11 cellular contexts compared by ENCODE assay signal in the genomic region with DNA sequence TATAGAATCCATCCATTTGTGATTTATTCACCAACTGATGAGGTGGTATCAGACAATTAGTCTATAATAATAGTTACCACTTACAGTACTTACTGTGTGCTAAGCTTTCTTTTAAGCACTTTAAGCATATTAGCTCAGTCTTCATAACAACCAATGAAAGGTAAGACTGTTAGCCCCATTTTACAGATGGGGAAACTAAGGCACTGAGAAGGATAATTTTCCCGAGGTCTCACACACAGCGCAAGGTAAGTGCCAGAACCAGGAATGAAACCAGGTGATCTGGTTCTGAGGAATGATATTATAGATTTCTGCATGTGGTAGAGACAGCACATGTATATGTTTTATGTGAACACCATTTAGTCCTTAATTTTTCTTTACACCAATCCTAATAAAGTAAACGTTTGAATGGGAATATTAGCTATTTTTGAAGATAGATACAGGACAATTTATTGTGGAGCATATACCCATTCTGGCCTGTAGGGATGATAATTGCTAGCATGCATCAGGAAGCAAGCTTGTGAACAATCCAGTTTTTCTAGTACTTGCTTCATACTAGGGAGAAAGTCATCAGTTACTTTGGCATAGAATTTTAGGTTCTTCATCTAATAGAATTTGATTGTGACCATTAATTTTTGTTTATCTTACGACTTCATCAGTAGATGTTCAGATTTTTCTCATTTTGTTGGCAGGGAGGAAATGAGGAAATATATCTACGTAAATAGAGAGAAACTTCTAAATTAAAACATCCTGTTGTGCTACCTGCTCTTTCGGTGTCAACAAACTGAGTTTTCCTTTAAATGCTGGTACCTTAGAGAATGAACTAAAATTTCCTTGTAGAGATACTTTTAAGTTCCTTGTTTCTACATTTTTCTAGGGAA. TPM values are rescaled to one million over a fixed set of nuclear protein-coding genes. Genes with fewer than 3 reads are reported as not detected.
DNase-seq lines count a peak whose midpoint lies in the region; ATAC-seq and TF ChIP-seq lines count a peak whose summit lies in the region.
"Had no signal": no experiment of that assay in that cellular context is flagged by ENCODE, and none has a peak within 500 bp of the region (broad histone marks: within the 10 kb centered on the region; RNA-seq: fewer than 3 reads in every experiment).

No MANE protein-coding gene starts in this region.

- peak; percentile 51 for TF ChIP-seq CTCF in RWPE2 (IDR thresholded peaks at IDR 0.05; ENCODE audit: poor library complexity, severe bottlenecking)
- peak; percentile 31 for TF ChIP-seq CTCF in epithelial cell of proximal tubule (conservative IDR thresholded peaks at IDR 0.05; ENCODE audit: low read depth, low read length)
- TF ChIP-seq CTCF in spleen (IDR thresholded peaks at IDR 0.05 in 8 of 11, conservative IDR thresholded peaks at IDR 0.05 in 3 of 11), result peak in 6 of 11 experiments; percentile 5 to 37 (median 34)
- peak in 1 of 2 experiments; percentile 9 for TF ChIP-seq CTCF in tibial artery (IDR thresholded peaks at IDR 0.05)

- POLR2A ChIA-PET in HEK293T (lab: Yijun Ruan, JAX), result interaction anchor here (1.3 kb wide), 1 partner anchor 19 kb away, joined by 3 read pairs; no protein-coding TSS in a partner anchor

- ATAC-seq in RWPE2 (ENCODE audit: low read depth), result no peak
- ATAC-seq: left ventricle myocardium superior had no signal

- intact Hi-C loops in spleen (cut with DNase I; ENCODE audit: low total_unique reads) (no loop called here), tibial artery (cut with DNase I; ENCODE audit: low total_unique reads) (loop anchor here (5.0 to 10.0 kb wide), 4 partner anchors 74 to 674 kb away; partner anchors contain the start of genes FITM2, OSER1, SYS1 and TOMM34)

- CTCF ChIA-PET in HEK293T (lab: Yijun Ruan, JAX), result interaction anchor here (0.6 to 1.0 kb wide), 5 partner anchors 10 to 412 kb away, joined by 3 to 5 read pairs (median 3); no protein-coding TSS in a partner anchor

- H3K4me3 ChIP-seq in RWPE2 (ENCODE audit: severe bottlenecking) (no peak overlapping the region), epithelial cell of proximal tubule (ENCODE audit: low read depth, low read length) (no peak overlapping the region), spleen (peak overlapping the region in 5 of 8 donors; percentile 7 to 99 (median 75)), tibial artery (peak overlapping the region in 1 of 2 donors; percentile 3)

- 42 to 51% (median 45%) methylated on average over 6 of the region's 6 CpGs for WGBS in spleen, 5 donors

- no peak overlapping the region for H3K27ac ChIP-seq in RWPE2 (ENCODE audit: poor library complexity, severe bottlenecking)
- peak overlapping the region in 7 of 8 donors; percentile 49 to 100 (median 96) for H3K27ac ChIP-seq in spleen
- no peak overlapping the region for H3K27ac ChIP-seq in tibial artery

- H3K27me3 ChIP-seq in RWPE2 (ENCODE audit: insufficient read depth, poor library complexity, severe bottlenecking) (no peaks in the 10 kb centered on the region), spleen (replicated peaks in 1 of 7) (no peaks in the 10 kb centered on the region), tibial artery (no peaks in the 10 kb centered on the region)

- no peak for TF ChIP-seq POLR2A in spleen (IDR thresholded peaks at IDR 0.05)

- peak; percentile 71 for DNase-seq in SIG-M5 treated with dmso at 0.1 percent for 504 hours (lab: John Stamatoyannopoulos, UW; ENCODE audit: unreplicated experiment)
- no peak for DNase-seq in SIG-M5 (lab: John Stamatoyannopoulos, UW)
- DNase-seq in RWPE2 (ENCODE audit: low spot score), result no peak
- no peak for DNase-seq in epithelial cell of proximal tubule (ENCODE audit: low read depth)
- no peak for DNase-seq in spleen
- DNase-seq in NCI-H510A (lab: John Stamatoyannopoulos, UW), result no peak
- DNase-seq in tibial artery, result no peak
- no peak for DNase-seq in HEK293T (ENCODE audit: extremely low spot score)
- DNase-seq: activated CD4-positive, alpha-beta T cell treated with anti-CD3 and anti-CD28 coated beads for 48 hours; DMS153; left ventricle myocardium superior had no signal

- H3K36me3 ChIP-seq in RWPE2 (ENCODE audit: low read depth) (peaks cover 64% of the 10 kb centered on the region), spleen (peaks cover 0 to 29% (median 0%) of the 10 kb centered on the region in 6 donors), tibial artery (no peaks in the 10 kb centered on the region)

- peaks cover 29% of the 10 kb centered on the region for H3K4me1 ChIP-seq in RWPE2 (ENCODE audit: insufficient read depth, poor library complexity, severe bottlenecking)
- peaks cover 60 to 90% (median 81%) of the 10 kb centered on the region in 6 donors for H3K4me1 ChIP-seq in spleen
- H3K4me1 ChIP-seq in tibial artery, result peaks cover 0 to 74% (median 51%) of the 10 kb centered on the region in 4 donors

- no peaks in the 10 kb centered on the region for H3K9me3 ChIP-seq in RWPE2 (ENCODE audit: severe bottlenecking)
- no peaks in the 10 kb centered on the region for H3K9me3 ChIP-seq in spleen
- H3K9me3 ChIP-seq in tibial artery, result no peaks in the 10 kb centered on the region

TF ChIP-seq in HEK293T, 16 proteins besides CTCF, POLR2A, EP300 and RAD21:
- TF ChIP-seq FOXM1 (IDR thresholded peaks at IDR 0.05; ENCODE audit: borderline replicate concordance) (no peak), SUZ12 (IDR thresholded peaks at IDR 0.05) (no peak), LEF1 (IDR thresholded peaks at IDR 0.05; ENCODE audit: borderline replicate concordance) (no peak), L3MBTL2 (conservative IDR thresholded peaks at IDR 0.05) (no peak), BHLHE40 (IDR thresholded peaks at IDR 0.05; ENCODE audit: borderline replicate concordance) (no peak), CTBP1 (IDR thresholded peaks at IDR 0.05; ENCODE audit: borderline replicate concordance) (no peak), NFRKB (IDR thresholded peaks at IDR 0.05) (no peak), FOXA1 (IDR thresholded peaks at IDR 0.05) (no peak), TARDBP (IDR thresholded peaks at IDR 0.05) (no peak), FOXK2 (IDR thresholded peaks at IDR 0.05) (no peak)
TF ChIP-seq in HEK293T: peak in this region for 0.

RNA-seq across cellular contexts. Expression of gene YWHAB, which starts 3.0 kb away (rescaled TPM):
- total RNA-seq in epithelial cell of proximal tubule (162 and 203 TPM in 2 replicates), spleen (100 to 1,000 TPM; 147 to 237 (median 210) TPM)
- polyA plus RNA-seq in spleen, result 100 to 1,000 TPM in 1 of 3 donors, 10 to 100 TPM in 2; 85.8 to 107 (median 96.7) TPM

RNA-seq across cellular contexts. Expression of gene PABPC1L, which starts 21.4 kb away (rescaled TPM):
- total RNA-seq in epithelial cell of proximal tubule (6.5 and 9.2 TPM in 2 replicates), spleen (10 to 100 TPM; 27.0 to 51.6 (median 34.2) TPM)
- 10 to 100 TPM; 31.9 to 61.4 (median 32.8) TPM for polyA plus RNA-seq in spleen

Comparison
In these comparisons a context has a peak if more than half of its experiments do, and no peak if none do; other contexts are left out.
1. H3K27ac ChIP-seq: peak in spleen (7 of 8); none in RWPE2 (single experiment) and tibial artery (0 of 2).
2. H3K4me3 ChIP-seq: peak in spleen (5 of 8); none in RWPE2 (single experiment) and epithelial cell of proximal tubule (single experiment).